Comparison of ENCODE assay signal across 1 cellular context in the genomic region with DNA sequence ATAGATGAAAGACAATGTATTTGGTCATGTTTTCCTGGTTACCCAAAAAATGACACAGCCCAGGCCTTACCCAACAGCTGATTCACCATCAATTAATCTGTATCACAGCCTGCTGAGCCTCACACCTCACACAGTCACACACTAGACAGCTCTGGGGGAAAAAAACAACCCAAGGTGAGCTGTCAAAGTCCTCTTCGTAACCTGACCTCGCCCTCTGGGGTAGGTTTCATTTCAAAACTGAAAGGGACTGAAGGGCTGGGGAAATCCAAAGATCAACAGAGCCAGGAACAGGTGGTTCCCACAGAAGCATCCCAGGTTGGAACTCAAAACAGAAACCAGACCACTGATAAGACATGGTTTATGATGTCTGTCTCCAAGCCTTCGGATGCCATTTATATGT.
TF ChIP-seq lines count a peak whose summit lies in the region.

No MANE protein-coding gene starts in this region.

TF ChIP-seq in HepG2, 621 proteins besides CTCF, POLR2A, EP300 and RAD21 (continued from another document and continues in another):
- TF ChIP-seq, protein P1, sequence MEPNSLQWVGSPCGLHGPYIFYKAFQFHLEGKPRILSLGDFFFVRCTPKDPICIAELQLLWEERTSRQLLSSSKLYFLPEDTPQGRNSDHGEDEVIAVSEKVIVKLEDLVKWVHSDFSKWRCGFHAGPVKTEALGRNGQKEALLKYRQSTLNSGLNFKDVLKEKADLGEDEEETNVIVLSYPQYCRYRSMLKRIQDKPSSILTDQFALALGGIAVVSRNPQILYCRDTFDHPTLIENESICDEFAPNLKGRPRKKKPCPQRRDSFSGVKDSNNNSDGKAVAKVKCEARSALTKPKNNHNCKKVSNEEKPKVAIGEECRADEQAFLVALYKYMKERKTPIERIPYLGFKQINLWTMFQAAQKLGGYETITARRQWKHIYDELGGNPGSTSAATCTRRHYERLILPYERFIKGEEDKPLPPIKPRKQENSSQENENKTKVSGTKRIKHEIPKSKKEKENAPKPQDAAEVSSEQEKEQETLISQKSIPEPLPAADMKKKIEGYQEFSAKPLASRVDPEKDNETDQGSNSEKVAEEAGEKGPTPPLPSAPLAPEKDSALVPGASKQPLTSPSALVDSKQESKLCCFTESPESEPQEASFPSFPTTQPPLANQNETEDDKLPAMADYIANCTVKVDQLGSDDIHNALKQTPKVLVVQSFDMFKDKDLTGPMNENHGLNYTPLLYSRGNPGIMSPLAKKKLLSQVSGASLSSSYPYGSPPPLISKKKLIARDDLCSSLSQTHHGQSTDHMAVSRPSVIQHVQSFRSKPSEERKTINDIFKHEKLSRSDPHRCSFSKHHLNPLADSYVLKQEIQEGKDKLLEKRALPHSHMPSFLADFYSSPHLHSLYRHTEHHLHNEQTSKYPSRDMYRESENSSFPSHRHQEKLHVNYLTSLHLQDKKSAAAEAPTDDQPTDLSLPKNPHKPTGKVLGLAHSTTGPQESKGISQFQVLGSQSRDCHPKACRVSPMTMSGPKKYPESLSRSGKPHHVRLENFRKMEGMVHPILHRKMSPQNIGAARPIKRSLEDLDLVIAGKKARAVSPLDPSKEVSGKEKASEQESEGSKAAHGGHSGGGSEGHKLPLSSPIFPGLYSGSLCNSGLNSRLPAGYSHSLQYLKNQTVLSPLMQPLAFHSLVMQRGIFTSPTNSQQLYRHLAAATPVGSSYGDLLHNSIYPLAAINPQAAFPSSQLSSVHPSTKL (CRISPR knock-in tag; IDR thresholded peaks at IDR 0.05): peak; percentile 63
- TF ChIP-seq, protein P2, sequence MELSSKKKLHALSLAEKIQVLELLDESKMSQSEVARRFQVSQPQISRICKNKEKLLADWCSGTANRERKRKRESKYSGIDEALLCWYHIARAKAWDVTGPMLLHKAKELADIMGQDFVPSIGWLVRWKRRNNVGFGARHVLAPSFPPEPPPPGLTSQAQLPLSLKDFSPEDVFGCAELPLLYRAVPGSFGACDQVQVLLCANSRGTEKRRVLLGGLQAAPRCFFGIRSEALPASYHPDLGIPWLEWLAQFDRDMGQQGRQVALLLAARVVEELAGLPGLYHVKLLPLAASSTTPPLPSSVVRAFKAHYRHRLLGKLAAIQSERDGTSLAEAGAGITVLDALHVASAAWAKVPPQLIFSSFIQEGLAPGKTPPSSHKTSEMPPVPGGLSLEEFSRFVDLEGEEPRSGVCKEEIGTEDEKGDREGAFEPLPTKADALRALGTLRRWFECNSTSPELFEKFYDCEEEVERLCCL (CRISPR knock-in tag; IDR thresholded peaks at IDR 0.05; ENCODE audit: borderline replicate concordance): no peak
- TF ChIP-seq, protein P3, sequence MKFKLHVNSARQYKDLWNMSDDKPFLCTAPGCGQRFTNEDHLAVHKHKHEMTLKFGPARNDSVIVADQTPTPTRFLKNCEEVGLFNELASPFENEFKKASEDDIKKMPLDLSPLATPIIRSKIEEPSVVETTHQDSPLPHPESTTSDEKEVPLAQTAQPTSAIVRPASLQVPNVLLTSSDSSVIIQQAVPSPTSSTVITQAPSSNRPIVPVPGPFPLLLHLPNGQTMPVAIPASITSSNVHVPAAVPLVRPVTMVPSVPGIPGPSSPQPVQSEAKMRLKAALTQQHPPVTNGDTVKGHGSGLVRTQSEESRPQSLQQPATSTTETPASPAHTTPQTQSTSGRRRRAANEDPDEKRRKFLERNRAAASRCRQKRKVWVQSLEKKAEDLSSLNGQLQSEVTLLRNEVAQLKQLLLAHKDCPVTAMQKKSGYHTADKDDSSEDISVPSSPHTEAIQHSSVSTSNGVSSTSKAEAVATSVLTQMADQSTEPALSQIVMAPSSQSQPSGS (CRISPR knock-in tag; IDR thresholded peaks at IDR 0.05): no peak; the same call in 1 of the 2 replicates
- TF ChIP-seq, protein P4, sequence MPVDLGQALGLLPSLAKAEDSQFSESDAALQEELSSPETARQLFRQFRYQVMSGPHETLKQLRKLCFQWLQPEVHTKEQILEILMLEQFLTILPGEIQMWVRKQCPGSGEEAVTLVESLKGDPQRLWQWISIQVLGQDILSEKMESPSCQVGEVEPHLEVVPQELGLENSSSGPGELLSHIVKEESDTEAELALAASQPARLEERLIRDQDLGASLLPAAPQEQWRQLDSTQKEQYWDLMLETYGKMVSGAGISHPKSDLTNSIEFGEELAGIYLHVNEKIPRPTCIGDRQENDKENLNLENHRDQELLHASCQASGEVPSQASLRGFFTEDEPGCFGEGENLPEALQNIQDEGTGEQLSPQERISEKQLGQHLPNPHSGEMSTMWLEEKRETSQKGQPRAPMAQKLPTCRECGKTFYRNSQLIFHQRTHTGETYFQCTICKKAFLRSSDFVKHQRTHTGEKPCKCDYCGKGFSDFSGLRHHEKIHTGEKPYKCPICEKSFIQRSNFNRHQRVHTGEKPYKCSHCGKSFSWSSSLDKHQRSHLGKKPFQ (CRISPR knock-in tag; IDR thresholded peaks at IDR 0.05; ENCODE audit: insufficient replicate concordance): peak; percentile 59
- TF ChIP-seq, protein P5, sequence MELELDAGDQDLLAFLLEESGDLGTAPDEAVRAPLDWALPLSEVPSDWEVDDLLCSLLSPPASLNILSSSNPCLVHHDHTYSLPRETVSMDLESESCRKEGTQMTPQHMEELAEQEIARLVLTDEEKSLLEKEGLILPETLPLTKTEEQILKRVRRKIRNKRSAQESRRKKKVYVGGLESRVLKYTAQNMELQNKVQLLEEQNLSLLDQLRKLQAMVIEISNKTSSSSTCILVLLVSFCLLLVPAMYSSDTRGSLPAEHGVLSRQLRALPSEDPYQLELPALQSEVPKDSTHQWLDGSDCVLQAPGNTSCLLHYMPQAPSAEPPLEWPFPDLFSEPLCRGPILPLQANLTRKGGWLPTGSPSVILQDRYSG (CRISPR knock-in tag; IDR thresholded peaks at IDR 0.05): no peak
- TF ChIP-seq ZSCAN31 (CRISPR knock-in tag; IDR thresholded peaks at IDR 0.05; ENCODE audit: low read depth) (0 out of 2 replicates have a peak, but pooled peaks have one; percentile 39), HMG20B (CRISPR knock-in tag; conservative IDR thresholded peaks at IDR 0.05) (no peak), FOSL2 (CRISPR knock-in tag; IDR thresholded peaks at IDR 0.05) (peak; percentile 52), SATB2 (CRISPR knock-in tag; IDR thresholded peaks at IDR 0.05) (no peak), CENPT (CRISPR knock-in tag; IDR thresholded peaks at IDR 0.05; ENCODE audit: low read depth) (no peak), JDP2 (CRISPR knock-in tag; IDR thresholded peaks at IDR 0.05; ENCODE audit: borderline replicate concordance) (no peak), MATR3 (CRISPR knock-in tag; IDR thresholded peaks at IDR 0.05) (no peak), ZNF264 (CRISPR knock-in tag; IDR thresholded peaks at IDR 0.05) (no peak), MTA1 (CRISPR knock-in tag; IDR thresholded peaks at IDR 0.05; ENCODE audit: borderline replicate concordance) (no peak), ZFY (CRISPR knock-in tag; IDR thresholded peaks at IDR 0.05) (no peak), ZNF709 (CRISPR knock-in tag; IDR thresholded peaks at IDR 0.05) (no peak), IRX3 (CRISPR knock-in tag; IDR thresholded peaks at IDR 0.05; ENCODE audit: borderline replicate concordance, low read depth) (no peak), ZNF83 (CRISPR knock-in tag; IDR thresholded peaks at IDR 0.05; ENCODE audit: borderline replicate concordance) (no peak), NFKBIZ (CRISPR knock-in tag; IDR thresholded peaks at IDR 0.05) (no peak), ZNF124 (CRISPR knock-in tag; IDR thresholded peaks at IDR 0.05) (no peak), ZNF282 (IDR thresholded peaks at IDR 0.05; ENCODE audit: partially characterized antibody) (no peak), NONO (IDR thresholded peaks at IDR 0.05) (no peak), NONO (CRISPR knock-in tag; conservative IDR thresholded peaks at IDR 0.05) (0 out of 2 replicates have a peak, but pooled peaks have one; percentile 32), ZNF563 (CRISPR knock-in tag; IDR thresholded peaks at IDR 0.05) (no peak), ZNF557 (CRISPR knock-in tag; IDR thresholded peaks at IDR 0.05) (no peak), FOSL1 (CRISPR knock-in tag; IDR thresholded peaks at IDR 0.05; ENCODE audit: borderline replicate concordance) (no peak), PRPF4 (IDR thresholded peaks at IDR 0.05; ENCODE audit: low read depth, low read length, poor library complexity, severe bottlenecking) (no peak), ZNF567 (CRISPR knock-in tag; IDR thresholded peaks at IDR 0.05; ENCODE audit: borderline replicate concordance) (no peak), GATAD2A (CRISPR knock-in tag; IDR thresholded peaks at IDR 0.05) (peak; percentile 77), ZNF451 (CRISPR knock-in tag; IDR thresholded peaks at IDR 0.05) (no peak), NFYB (CRISPR knock-in tag; IDR thresholded peaks at IDR 0.05) (no peak), MBD4 (IDR thresholded peaks at IDR 0.05; ENCODE audit: borderline replicate concordance, low read length) (no peak)
- TF ChIP-seq, protein P6, sequence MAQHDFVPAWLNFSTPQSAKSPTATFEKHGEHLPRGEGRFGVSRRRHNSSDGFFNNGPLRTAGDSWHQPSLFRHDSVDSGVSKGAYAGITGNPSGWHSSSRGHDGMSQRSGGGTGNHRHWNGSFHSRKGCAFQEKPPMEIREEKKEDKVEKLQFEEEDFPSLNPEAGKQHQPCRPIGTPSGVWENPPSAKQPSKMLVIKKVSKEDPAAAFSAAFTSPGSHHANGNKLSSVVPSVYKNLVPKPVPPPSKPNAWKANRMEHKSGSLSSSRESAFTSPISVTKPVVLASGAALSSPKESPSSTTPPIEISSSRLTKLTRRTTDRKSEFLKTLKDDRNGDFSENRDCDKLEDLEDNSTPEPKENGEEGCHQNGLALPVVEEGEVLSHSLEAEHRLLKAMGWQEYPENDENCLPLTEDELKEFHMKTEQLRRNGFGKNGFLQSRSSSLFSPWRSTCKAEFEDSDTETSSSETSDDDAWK (CRISPR knock-in tag; IDR thresholded peaks at IDR 0.05): no peak
- TF ChIP-seq, protein P7, sequence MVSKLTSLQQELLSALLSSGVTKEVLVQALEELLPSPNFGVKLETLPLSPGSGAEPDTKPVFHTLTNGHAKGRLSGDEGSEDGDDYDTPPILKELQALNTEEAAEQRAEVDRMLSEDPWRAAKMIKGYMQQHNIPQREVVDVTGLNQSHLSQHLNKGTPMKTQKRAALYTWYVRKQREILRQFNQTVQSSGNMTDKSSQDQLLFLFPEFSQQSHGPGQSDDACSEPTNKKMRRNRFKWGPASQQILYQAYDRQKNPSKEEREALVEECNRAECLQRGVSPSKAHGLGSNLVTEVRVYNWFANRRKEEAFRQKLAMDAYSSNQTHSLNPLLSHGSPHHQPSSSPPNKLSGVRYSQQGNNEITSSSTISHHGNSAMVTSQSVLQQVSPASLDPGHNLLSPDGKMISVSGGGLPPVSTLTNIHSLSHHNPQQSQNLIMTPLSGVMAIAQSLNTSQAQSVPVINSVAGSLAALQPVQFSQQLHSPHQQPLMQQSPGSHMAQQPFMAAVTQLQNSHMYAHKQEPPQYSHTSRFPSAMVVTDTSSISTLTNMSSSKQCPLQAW (CRISPR knock-in tag; IDR thresholded peaks at IDR 0.05): peak; percentile 68; the same call in 1 of the 2 replicates
- TF ChIP-seq, protein P8, sequence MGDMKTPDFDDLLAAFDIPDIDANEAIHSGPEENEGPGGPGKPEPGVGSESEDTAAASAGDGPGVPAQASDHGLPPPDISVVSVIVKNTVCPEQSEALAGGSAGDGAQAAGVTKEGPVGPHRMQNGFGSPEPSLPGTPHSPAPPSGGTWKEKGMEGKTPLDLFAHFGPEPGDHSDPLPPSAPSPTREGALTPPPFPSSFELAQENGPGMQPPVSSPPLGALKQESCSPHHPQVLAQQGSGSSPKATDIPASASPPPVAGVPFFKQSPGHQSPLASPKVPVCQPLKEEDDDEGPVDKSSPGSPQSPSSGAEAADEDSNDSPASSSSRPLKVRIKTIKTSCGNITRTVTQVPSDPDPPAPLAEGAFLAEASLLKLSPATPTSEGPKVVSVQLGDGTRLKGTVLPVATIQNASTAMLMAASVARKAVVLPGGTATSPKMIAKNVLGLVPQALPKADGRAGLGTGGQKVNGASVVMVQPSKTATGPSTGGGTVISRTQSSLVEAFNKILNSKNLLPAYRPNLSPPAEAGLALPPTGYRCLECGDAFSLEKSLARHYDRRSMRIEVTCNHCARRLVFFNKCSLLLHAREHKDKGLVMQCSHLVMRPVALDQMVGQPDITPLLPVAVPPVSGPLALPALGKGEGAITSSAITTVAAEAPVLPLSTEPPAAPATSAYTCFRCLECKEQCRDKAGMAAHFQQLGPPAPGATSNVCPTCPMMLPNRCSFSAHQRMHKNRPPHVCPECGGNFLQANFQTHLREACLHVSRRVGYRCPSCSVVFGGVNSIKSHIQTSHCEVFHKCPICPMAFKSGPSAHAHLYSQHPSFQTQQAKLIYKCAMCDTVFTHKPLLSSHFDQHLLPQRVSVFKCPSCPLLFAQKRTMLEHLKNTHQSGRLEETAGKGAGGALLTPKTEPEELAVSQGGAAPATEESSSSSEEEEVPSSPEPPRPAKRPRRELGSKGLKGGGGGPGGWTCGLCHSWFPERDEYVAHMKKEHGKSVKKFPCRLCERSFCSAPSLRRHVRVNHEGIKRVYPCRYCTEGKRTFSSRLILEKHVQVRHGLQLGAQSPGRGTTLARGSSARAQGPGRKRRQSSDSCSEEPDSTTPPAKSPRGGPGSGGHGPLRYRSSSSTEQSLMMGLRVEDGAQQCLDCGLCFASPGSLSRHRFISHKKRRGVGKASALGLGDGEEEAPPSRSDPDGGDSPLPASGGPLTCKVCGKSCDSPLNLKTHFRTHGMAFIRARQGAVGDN (CRISPR knock-in tag; IDR thresholded peaks at IDR 0.05): no peak
- TF ChIP-seq, protein P9, sequence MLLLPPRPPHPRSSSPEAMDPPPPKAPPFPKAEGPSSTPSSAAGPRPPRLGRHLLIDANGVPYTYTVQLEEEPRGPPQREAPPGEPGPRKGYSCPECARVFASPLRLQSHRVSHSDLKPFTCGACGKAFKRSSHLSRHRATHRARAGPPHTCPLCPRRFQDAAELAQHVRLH (CRISPR knock-in tag; IDR thresholded peaks at IDR 0.05; ENCODE audit: borderline replicate concordance, low read depth): peak; percentile 40; the same call in 1 of the 2 replicates
- TF ChIP-seq, protein P10, sequence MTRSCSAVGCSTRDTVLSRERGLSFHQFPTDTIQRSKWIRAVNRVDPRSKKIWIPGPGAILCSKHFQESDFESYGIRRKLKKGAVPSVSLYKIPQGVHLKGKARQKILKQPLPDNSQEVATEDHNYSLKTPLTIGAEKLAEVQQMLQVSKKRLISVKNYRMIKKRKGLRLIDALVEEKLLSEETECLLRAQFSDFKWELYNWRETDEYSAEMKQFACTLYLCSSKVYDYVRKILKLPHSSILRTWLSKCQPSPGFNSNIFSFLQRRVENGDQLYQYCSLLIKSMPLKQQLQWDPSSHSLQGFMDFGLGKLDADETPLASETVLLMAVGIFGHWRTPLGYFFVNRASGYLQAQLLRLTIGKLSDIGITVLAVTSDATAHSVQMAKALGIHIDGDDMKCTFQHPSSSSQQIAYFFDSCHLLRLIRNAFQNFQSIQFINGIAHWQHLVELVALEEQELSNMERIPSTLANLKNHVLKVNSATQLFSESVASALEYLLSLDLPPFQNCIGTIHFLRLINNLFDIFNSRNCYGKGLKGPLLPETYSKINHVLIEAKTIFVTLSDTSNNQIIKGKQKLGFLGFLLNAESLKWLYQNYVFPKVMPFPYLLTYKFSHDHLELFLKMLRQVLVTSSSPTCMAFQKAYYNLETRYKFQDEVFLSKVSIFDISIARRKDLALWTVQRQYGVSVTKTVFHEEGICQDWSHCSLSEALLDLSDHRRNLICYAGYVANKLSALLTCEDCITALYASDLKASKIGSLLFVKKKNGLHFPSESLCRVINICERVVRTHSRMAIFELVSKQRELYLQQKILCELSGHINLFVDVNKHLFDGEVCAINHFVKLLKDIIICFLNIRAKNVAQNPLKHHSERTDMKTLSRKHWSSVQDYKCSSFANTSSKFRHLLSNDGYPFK (CRISPR knock-in tag; IDR thresholded peaks at IDR 0.05; ENCODE audit: borderline replicate concordance): no peak
- TF ChIP-seq, protein P11, sequence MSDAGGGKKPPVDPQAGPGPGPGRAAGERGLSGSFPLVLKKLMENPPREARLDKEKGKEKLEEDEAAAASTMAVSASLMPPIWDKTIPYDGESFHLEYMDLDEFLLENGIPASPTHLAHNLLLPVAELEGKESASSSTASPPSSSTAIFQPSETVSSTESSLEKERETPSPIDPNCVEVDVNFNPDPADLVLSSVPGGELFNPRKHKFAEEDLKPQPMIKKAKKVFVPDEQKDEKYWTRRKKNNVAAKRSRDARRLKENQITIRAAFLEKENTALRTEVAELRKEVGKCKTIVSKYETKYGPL (CRISPR knock-in tag; IDR thresholded peaks at IDR 0.05): no peak
